In the genomic region with DNA sequence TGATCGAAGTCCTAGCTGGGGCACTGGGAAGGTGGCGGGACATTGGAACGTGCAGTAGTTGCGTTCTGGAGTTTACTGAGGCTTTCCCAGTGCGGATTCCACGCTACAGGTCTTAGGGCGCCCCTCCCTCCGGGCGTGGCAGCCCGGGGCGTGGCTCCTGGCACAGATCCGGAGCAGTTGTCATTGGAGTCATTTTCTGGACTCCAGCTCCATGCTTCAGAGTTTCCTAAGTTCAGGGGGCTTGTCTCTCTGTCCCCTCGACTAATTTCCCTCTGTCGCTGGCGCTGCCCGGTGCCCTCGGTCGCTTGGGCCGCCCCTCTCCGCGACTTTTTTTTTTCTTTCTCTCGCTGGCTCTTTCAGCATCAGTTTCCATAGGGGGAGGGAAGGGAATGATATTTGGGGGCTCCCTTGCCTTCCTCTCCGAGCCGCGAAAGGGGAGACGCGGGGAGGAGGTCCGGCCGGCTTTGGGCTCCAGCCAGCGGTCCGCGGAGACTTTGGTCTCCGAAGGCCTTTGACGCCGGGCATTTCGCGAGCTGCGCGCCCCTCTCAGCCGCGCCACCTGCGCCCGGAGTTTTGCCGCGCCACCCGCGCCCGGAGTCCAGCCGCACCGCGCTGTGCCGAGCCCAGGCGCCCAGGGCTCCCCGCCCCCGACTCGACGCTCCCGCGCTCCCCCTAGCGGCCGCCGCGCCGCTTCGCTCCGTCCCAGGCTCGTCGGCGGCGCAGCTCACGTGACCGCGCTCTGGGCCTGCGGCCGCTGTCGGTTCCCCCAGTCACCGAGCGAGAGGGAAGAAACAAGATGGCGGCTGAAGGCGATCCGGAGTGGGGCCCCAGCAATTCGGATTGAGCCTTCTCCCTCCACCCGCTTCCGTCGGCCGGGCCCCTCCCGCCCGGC, we compare ENCODE assay signal across 8 cellular contexts. TPM values are rescaled to one million over a fixed set of nuclear protein-coding genes. Genes with fewer than 3 reads are reported as not detected.
A peak's percentile ranks its signal among the peaks of the same experiment; 100 is the strongest.
DNase-seq lines count a peak whose midpoint lies in the region; ATAC-seq, FAIRE-seq and TF ChIP-seq lines count a peak whose summit lies in the region.

A gene with protein sequence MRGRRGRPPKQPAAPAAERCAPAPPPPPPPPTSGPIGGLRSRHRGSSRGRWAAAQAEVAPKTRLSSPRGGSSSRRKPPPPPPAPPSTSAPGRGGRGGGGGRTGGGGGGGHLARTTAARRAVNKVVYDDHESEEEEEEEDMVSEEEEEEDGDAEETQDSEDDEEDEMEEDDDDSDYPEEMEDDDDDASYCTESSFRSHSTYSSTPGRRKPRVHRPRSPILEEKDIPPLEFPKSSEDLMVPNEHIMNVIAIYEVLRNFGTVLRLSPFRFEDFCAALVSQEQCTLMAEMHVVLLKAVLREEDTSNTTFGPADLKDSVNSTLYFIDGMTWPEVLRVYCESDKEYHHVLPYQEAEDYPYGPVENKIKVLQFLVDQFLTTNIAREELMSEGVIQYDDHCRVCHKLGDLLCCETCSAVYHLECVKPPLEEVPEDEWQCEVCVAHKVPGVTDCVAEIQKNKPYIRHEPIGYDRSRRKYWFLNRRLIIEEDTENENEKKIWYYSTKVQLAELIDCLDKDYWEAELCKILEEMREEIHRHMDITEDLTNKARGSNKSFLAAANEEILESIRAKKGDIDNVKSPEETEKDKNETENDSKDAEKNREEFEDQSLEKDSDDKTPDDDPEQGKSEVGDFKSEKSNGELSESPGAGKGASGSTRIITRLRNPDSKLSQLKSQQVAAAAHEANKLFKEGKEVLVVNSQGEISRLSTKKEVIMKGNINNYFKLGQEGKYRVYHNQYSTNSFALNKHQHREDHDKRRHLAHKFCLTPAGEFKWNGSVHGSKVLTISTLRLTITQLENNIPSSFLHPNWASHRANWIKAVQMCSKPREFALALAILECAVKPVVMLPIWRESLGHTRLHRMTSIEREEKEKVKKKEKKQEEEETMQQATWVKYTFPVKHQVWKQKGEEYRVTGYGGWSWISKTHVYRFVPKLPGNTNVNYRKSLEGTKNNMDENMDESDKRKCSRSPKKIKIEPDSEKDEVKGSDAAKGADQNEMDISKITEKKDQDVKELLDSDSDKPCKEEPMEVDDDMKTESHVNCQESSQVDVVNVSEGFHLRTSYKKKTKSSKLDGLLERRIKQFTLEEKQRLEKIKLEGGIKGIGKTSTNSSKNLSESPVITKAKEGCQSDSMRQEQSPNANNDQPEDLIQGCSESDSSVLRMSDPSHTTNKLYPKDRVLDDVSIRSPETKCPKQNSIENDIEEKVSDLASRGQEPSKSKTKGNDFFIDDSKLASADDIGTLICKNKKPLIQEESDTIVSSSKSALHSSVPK (N-terminal part only) (plus strand): TSS at position 769 of the 892 bp plus-strand sequence. CDS start 222 bp downstream, outside the sequence.

- no peaks in the 10 kb centered on the region for H3K27me3 Mint-ChIP-seq in naive thymus-derived CD8-positive, alpha-beta T cell

- H3K27ac ChIP-seq in DND-41 (ENCODE audit: low read length) = peak within 1 kb of the TSS; percentile 98
- H3K27ac ChIP-seq in KMS-11 = peak within 1 kb of the TSS; percentile 70

- no peaks in the 10 kb centered on the region for H3K9me3 ChIP-seq in DND-41 (ENCODE audit: insufficient read depth, low read length, severe bottlenecking)

- H3K9me3 Mint-ChIP-seq in naive thymus-derived CD8-positive, alpha-beta T cell = no peaks in the 10 kb centered on the region

- H3K27ac Mint-ChIP-seq in naive thymus-derived CD8-positive, alpha-beta T cell = peak within 1 kb of the TSS; percentile 95 to 100 (median 99)

- peaks cover 40% of the 10 kb centered on the region for H3K4me1 ChIP-seq in DND-41 (ENCODE audit: insufficient read depth, low read length)
- H3K4me1 ChIP-seq in KMS-11 (ENCODE audit: low read depth, poor library complexity, severe bottlenecking) = peaks cover 34% of the 10 kb centered on the region

- DNase-seq in DND-41 (peak; percentile 93), RCC 7860 (ENCODE audit: low spot score) (peak; percentile 78), activated T-helper 1 cell treated with Interleukin-2 at 50 U/mL for 16 hours (ENCODE audit: low read depth) (peak; percentile 88), fibroblast of gingiva (ENCODE audit: low read depth) (peak; percentile 85)
- peak; percentile 84 to 94 (median 90) for DNase-seq in naive thymus-derived CD8-positive, alpha-beta T cell
- peak; percentile 80 to 90 (median 86) for DNase-seq in stimulated activated naive CD4-positive, alpha-beta T cell (lab: John Stamatoyannopoulos, UW)

- peaks cover 8 to 52% (median 30%) of the 10 kb centered on the region in 4 donors for H3K4me1 Mint-ChIP-seq in naive thymus-derived CD8-positive, alpha-beta T cell

- H3K36me3 ChIP-seq in DND-41 (ENCODE audit: insufficient read depth, low read length) = peaks cover 3% of the 10 kb centered on the region; the same call in 1 of the 2 replicates
- no peaks in the 10 kb centered on the region; the same call in 1 of the 2 replicates for H3K36me3 ChIP-seq in KMS-11 (ENCODE audit: insufficient read depth)

- H3K4me3 ChIP-seq in DND-41 (ENCODE audit: low read depth in 1 of 2, low read length in 2 of 2) (peak within 1 kb of the TSS; percentile 57 to 94), KMS-11 (IDR thresholded peaks at IDR 0.05; ENCODE audit: insufficient read depth, low read depth, low read length) (no peak within 1 kb of the TSS)

- H4K20me1 ChIP-seq in DND-41 (ENCODE audit: insufficient read depth, low read length) (peaks cover 8% of the 10 kb centered on the region; the same call in 1 of the 2 replicates), KMS-11 (ENCODE audit: insufficient read depth) (no peaks in the 10 kb centered on the region)

- H3K36me3 Mint-ChIP-seq in naive thymus-derived CD8-positive, alpha-beta T cell = peaks cover 0 to 4% (median 0%) of the 10 kb centered on the region in 3 donors

- H3K27me3 ChIP-seq in DND-41 (ENCODE audit: insufficient read depth, low read length, poor library complexity) = no peaks in the 10 kb centered on the region
- no peaks in the 10 kb centered on the region for H3K27me3 ChIP-seq in KMS-11 (ENCODE audit: insufficient read depth, low read depth)

- TF ChIP-seq CTCF in DND-41 (IDR thresholded peaks at IDR 0.05; ENCODE audit: borderline replicate concordance, extremely low read depth, low read length, poor library complexity, severe bottlenecking) = peak; percentile 96
- TF ChIP-seq CTCF in KMS-11 (conservative IDR thresholded peaks at IDR 0.05; ENCODE audit: low read depth, low read length) = peak; percentile 84

- peak within 1 kb of the TSS; percentile 93 to 99 (median 98) for H3K4me3 Mint-ChIP-seq in naive thymus-derived CD8-positive, alpha-beta T cell

- H2AFZ ChIP-seq in DND-41 (ENCODE audit: low read depth, low read length) (peak within 1 kb of the TSS; percentile 94), KMS-11 (ENCODE audit: low read depth) (peak within 1 kb of the TSS; percentile 99)

- ATAC-seq in DND-41 (ENCODE audit: insufficient read depth, low read depth) = peak; percentile 90
- peak; percentile 81 for ATAC-seq in GM21737 (IDR thresholded peaks at IDR 0.05; ENCODE audit: unreplicated experiment)
- ATAC-seq in naive thymus-derived CD8-positive, alpha-beta T cell = peak; percentile 79 to 80

- POLR2A ChIA-PET in naive thymus-derived CD8-positive, alpha-beta T cell (lab: Charles Lee) = interaction anchor here (0.7 to 3.3 kb wide), 3 partner anchors 30 to 211 kb away, joined by 3 to 23 read pairs (median 5); a partner anchor contains a TSS

- peak within 1 kb of the TSS; percentile 81 for H3K9ac ChIP-seq in DND-41 (ENCODE audit: low read depth, low read length)
- H3K9ac ChIP-seq in KMS-11 = peak within 1 kb of the TSS; percentile 75; the same call in 1 of the 2 replicates

- H3K4me2 ChIP-seq in DND-41 (ENCODE audit: insufficient read depth, low read length) = peak within 1 kb of the TSS; percentile 91
- H3K4me2 ChIP-seq in KMS-11 = peak within 1 kb of the TSS; percentile 98

- FAIRE-seq in RCC 7860 (lab: Jason Lieb, UNC) = no peak

- H3K79me2 ChIP-seq in DND-41 (ENCODE audit: insufficient read depth, low read length) = peaks cover 46% of the 10 kb centered on the region
- peaks cover 36% of the 10 kb centered on the region for H3K79me2 ChIP-seq in KMS-11 (ENCODE audit: insufficient read depth, low read depth)

RNA-seq across cellular contexts. Expression of the gene that starts here (rescaled TPM):
- total RNA-seq in naive thymus-derived CD8-positive, alpha-beta T cell = 100 to 1,000 TPM; 169 to 194 TPM
- 10 to 100 TPM in 2 of 3 donors, 1 to 10 TPM in 1; 9.9 to 18.8 (median 13.3) TPM for polyA plus RNA-seq in naive thymus-derived CD8-positive, alpha-beta T cell
